Comparison of ENCODE assay signal across 1 cellular context in the genomic region with DNA sequence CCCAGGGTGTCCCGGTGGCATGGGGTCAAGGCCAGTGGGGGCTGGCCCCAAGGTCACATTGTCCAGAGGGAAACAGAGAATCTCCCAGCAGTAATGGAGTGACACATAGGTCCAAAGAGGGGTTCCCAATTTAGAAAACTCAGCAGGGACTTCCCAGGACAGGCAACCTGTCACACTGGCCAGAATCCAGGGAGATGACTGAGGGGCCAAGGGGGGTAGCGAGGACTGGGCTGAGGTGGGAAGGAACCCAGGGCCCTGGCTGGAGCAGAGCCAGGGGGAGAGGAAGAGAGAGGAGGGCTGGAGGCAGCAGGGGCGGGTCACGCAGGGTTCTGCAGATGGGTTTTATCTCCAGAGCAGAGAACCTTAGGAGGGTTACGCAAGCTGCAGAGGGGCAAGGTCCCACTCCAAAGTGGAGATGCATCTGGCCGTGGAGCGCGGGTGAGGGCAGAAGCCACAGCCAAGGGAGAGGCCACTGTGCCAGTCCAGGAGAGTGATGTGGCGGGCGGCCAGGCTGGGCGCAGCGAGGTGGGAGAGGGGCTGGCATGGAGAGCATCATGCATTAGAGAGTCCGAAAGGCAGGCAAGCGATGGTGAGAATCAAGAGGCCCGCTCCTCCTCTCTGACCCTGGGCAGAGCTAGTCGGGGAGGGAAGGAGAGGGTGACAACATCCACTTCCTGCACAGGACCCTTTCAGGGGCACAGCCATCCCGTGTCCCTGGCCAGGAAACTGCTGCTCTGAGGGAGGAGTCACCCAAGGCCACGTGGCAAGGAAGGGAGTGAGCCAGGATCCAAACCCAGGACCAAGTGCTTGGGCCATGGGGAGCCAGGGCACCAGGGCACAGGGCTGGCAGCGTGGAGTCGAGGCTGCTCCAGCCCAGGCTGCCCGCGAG.
TF ChIP-seq lines count a peak whose summit lies in the region.

No MANE protein-coding gene starts in this region.

TF ChIP-seq in HepG2, 621 proteins besides CTCF, POLR2A, EP300 and RAD21 (continues in another document):
- TF ChIP-seq ZNF354B (CRISPR knock-in tag; IDR thresholded peaks at IDR 0.05): no peak
- TF ChIP-seq MTA1 (CRISPR knock-in tag; IDR thresholded peaks at IDR 0.05; ENCODE audit: borderline replicate concordance): no peak
- 0 out of 2 replicates have a peak, but pooled peaks have one; percentile 26 for TF ChIP-seq NR2F6 (IDR thresholded peaks at IDR 0.05)
- TF ChIP-seq NR2F6 (CRISPR knock-in tag; IDR thresholded peaks at IDR 0.05): 0 out of 2 replicates have a peak, but pooled peaks have one; percentile 0
- peak; percentile 67 for TF ChIP-seq ZSCAN25 (CRISPR knock-in tag; IDR thresholded peaks at IDR 0.05)
- TF ChIP-seq NAIF1 (CRISPR knock-in tag; IDR thresholded peaks at IDR 0.05; ENCODE audit: borderline replicate concordance): no peak
- TF ChIP-seq TBP (CRISPR knock-in tag; IDR thresholded peaks at IDR 0.05): no peak
- TF ChIP-seq, protein P1, sequence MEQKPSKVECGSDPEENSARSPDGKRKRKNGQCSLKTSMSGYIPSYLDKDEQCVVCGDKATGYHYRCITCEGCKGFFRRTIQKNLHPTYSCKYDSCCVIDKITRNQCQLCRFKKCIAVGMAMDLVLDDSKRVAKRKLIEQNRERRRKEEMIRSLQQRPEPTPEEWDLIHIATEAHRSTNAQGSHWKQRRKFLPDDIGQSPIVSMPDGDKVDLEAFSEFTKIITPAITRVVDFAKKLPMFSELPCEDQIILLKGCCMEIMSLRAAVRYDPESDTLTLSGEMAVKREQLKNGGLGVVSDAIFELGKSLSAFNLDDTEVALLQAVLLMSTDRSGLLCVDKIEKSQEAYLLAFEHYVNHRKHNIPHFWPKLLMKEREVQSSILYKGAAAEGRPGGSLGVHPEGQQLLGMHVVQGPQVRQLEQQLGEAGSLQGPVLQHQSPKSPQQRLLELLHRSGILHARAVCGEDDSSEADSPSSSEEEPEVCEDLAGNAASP (CRISPR knock-in tag; IDR thresholded peaks at IDR 0.05; ENCODE audit: borderline replicate concordance): peak; percentile 73; the same call in 1 of the 2 replicates
- peak; percentile 20; the same call in 1 of the 2 replicates for TF ChIP-seq PHF20 (CRISPR knock-in tag; IDR thresholded peaks at IDR 0.05)
- TF ChIP-seq, protein P2, sequence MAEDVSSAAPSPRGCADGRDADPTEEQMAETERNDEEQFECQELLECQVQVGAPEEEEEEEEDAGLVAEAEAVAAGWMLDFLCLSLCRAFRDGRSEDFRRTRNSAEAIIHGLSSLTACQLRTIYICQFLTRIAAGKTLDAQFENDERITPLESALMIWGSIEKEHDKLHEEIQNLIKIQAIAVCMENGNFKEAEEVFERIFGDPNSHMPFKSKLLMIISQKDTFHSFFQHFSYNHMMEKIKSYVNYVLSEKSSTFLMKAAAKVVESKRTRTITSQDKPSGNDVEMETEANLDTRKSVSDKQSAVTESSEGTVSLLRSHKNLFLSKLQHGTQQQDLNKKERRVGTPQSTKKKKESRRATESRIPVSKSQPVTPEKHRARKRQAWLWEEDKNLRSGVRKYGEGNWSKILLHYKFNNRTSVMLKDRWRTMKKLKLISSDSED (CRISPR knock-in tag; IDR thresholded peaks at IDR 0.05): no peak
- TF ChIP-seq, protein P3, sequence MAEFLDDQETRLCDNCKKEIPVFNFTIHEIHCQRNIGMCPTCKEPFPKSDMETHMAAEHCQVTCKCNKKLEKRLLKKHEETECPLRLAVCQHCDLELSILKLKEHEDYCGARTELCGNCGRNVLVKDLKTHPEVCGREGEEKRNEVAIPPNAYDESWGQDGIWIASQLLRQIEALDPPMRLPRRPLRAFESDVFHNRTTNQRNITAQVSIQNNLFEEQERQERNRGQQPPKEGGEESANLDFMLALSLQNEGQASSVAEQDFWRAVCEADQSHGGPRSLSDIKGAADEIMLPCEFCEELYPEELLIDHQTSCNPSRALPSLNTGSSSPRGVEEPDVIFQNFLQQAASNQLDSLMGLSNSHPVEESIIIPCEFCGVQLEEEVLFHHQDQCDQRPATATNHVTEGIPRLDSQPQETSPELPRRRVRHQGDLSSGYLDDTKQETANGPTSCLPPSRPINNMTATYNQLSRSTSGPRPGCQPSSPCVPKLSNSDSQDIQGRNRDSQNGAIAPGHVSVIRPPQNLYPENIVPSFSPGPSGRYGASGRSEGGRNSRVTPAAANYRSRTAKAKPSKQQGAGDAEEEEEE (CRISPR knock-in tag; IDR thresholded peaks at IDR 0.05; ENCODE audit: borderline replicate concordance): no peak
- TF ChIP-seq ZNF124 (CRISPR knock-in tag; IDR thresholded peaks at IDR 0.05): no peak
- TF ChIP-seq HOXA9 (CRISPR knock-in tag; IDR thresholded peaks at IDR 0.05; ENCODE audit: borderline replicate concordance): no peak
- no peak for TF ChIP-seq HMGA1 (CRISPR knock-in tag; conservative IDR thresholded peaks at IDR 0.05)
- no peak for TF ChIP-seq GTF3A (CRISPR knock-in tag; conservative IDR thresholded peaks at IDR 0.05)
- TF ChIP-seq NFIB (CRISPR knock-in tag; IDR thresholded peaks at IDR 0.05; ENCODE audit: borderline replicate concordance): no peak
- no peak for TF ChIP-seq NFYC (CRISPR knock-in tag; IDR thresholded peaks at IDR 0.05)
- TF ChIP-seq, protein P4, sequence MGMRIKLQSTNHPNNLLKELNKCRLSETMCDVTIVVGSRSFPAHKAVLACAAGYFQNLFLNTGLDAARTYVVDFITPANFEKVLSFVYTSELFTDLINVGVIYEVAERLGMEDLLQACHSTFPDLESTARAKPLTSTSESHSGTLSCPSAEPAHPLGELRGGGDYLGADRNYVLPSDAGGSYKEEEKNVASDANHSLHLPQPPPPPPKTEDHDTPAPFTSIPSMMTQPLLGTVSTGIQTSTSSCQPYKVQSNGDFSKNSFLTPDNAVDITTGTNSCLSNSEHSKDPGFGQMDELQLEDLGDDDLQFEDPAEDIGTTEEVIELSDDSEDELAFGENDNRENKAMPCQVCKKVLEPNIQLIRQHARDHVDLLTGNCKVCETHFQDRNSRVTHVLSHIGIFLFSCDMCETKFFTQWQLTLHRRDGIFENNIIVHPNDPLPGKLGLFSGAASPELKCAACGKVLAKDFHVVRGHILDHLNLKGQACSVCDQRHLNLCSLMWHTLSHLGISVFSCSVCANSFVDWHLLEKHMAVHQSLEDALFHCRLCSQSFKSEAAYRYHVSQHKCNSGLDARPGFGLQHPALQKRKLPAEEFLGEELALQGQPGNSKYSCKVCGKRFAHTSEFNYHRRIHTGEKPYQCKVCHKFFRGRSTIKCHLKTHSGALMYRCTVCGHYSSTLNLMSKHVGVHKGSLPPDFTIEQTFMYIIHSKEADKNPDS (CRISPR knock-in tag; IDR thresholded peaks at IDR 0.05): no peak
- TF ChIP-seq ZNF160 (CRISPR knock-in tag; IDR thresholded peaks at IDR 0.05): no peak
- TF ChIP-seq PTBP1 (IDR thresholded peaks at IDR 0.05; ENCODE audit: low read depth, low read length, poor library complexity, severe bottlenecking): no peak
- TF ChIP-seq ZBTB42 (CRISPR knock-in tag; IDR thresholded peaks at IDR 0.05): no peak
- TF ChIP-seq ARHGAP35 (CRISPR knock-in tag; IDR thresholded peaks at IDR 0.05; ENCODE audit: borderline replicate concordance): no peak
- TF ChIP-seq ZKSCAN5 (CRISPR knock-in tag; IDR thresholded peaks at IDR 0.05): no peak
- no peak for TF ChIP-seq RFX5 (IDR thresholded peaks at IDR 0.05; ENCODE audit: low read depth, low read length)
- no peak for TF ChIP-seq NCOA5 (CRISPR knock-in tag; IDR thresholded peaks at IDR 0.05)
- TF ChIP-seq SMC3 (IDR thresholded peaks at IDR 0.05; ENCODE audit: low read length): no peak
- TF ChIP-seq SYNCRIP (IDR thresholded peaks at IDR 0.05; ENCODE audit: insufficient read depth, low read depth, low read length): no peak
- TF ChIP-seq, protein P5, sequence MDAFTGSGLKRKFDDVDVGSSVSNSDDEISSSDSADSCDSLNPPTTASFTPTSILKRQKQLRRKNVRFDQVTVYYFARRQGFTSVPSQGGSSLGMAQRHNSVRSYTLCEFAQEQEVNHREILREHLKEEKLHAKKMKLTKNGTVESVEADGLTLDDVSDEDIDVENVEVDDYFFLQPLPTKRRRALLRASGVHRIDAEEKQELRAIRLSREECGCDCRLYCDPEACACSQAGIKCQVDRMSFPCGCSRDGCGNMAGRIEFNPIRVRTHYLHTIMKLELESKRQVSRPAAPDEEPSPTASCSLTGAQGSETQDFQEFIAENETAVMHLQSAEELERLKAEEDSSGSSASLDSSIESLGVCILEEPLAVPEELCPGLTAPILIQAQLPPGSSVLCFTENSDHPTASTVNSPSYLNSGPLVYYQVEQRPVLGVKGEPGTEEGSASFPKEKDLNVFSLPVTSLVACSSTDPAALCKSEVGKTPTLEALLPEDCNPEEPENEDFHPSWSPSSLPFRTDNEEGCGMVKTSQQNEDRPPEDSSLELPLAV (CRISPR knock-in tag; conservative IDR thresholded peaks at IDR 0.05; ENCODE audit: low read depth): no peak
- no peak for TF ChIP-seq KAT2B (IDR thresholded peaks at IDR 0.05; ENCODE audit: borderline replicate concordance, low read depth, low read length)
- TF ChIP-seq, protein P6, sequence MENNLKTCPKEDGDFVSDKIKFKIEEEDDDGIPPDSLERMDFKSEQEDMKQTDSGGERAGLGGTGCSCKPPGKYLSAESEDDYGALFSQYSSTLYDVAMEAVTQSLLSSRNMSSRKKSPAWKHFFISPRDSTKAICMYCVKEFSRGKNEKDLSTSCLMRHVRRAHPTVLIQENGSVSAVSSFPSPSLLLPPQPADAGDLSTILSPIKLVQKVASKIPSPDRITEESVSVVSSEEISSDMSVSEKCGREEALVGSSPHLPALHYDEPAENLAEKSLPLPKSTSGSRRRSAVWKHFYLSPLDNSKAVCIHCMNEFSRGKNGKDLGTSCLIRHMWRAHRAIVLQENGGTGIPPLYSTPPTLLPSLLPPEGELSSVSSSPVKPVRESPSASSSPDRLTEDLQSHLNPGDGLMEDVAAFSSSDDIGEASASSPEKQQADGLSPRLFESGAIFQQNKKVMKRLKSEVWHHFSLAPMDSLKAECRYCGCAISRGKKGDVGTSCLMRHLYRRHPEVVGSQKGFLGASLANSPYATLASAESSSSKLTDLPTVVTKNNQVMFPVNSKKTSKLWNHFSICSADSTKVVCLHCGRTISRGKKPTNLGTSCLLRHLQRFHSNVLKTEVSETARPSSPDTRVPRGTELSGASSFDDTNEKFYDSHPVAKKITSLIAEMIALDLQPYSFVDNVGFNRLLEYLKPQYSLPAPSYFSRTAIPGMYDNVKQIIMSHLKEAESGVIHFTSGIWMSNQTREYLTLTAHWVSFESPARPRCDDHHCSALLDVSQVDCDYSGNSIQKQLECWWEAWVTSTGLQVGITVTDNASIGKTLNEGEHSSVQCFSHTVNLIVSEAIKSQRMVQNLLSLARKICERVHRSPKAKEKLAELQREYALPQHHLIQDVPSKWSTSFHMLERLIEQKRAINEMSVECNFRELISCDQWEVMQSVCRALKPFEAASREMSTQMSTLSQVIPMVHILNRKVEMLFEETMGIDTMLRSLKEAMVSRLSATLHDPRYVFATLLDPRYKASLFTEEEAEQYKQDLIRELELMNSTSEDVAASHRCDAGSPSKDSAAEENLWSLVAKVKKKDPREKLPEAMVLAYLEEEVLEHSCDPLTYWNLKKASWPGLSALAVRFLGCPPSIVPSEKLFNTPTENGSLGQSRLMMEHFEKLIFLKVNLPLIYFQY (CRISPR knock-in tag; IDR thresholded peaks at IDR 0.05; ENCODE audit: borderline replicate concordance): no peak
- no peak; the same call in 1 of the 2 replicates for TF ChIP-seq ZNF788 (CRISPR knock-in tag; IDR thresholded peaks at IDR 0.05; ENCODE audit: borderline replicate concordance)
- TF ChIP-seq, protein P7, sequence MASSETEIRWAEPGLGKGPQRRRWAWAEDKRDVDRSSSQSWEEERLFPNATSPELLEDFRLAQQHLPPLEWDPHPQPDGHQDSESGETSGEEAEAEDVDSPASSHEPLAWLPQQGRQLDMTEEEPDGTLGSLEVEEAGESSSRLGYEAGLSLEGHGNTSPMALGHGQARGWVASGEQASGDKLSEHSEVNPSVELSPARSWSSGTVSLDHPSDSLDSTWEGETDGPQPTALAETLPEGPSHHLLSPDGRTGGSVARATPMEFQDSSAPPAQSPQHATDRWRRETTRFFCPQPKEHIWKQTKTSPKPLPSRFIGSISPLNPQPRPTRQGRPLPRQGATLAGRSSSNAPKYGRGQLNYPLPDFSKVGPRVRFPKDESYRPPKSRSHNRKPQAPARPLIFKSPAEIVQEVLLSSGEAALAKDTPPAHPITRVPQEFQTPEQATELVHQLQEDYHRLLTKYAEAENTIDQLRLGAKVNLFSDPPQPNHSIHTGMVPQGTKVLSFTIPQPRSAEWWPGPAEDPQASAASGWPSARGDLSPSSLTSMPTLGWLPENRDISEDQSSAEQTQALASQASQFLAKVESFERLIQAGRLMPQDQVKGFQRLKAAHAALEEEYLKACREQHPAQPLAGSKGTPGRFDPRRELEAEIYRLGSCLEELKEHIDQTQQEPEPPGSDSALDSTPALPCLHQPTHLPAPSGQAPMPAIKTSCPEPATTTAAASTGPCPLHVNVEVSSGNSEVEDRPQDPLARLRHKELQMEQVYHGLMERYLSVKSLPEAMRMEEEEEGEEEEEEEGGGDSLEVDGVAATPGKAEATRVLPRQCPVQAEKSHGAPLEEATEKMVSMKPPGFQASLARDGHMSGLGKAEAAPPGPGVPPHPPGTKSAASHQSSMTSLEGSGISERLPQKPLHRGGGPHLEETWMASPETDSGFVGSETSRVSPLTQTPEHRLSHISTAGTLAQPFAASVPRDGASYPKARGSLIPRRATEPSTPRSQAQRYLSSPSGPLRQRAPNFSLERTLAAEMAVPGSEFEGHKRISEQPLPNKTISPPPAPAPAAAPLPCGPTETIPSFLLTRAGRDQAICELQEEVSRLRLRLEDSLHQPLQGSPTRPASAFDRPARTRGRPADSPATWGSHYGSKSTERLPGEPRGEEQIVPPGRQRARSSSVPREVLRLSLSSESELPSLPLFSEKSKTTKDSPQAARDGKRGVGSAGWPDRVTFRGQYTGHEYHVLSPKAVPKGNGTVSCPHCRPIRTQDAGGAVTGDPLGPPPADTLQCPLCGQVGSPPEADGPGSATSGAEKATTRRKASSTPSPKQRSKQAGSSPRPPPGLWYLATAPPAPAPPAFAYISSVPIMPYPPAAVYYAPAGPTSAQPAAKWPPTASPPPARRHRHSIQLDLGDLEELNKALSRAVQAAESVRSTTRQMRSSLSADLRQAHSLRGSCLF (CRISPR knock-in tag; IDR thresholded peaks at IDR 0.05; ENCODE audit: borderline replicate concordance): no peak
- TF ChIP-seq ATF7-NPFF (CRISPR knock-in tag; IDR thresholded peaks at IDR 0.05; ENCODE audit: low read depth): no peak
